Comparison of ENCODE assay signal across 1 cellular context in genomic region chr1:110057963-110058518, GRCh38.
TF ChIP-seq lines count a peak whose summit lies in the region.

No MANE protein-coding gene starts in this region.

TF ChIP-seq in SK-N-SH treated with all-trans-retinoic acid at 6 μM for 48 hours, 23 proteins besides CTCF, POLR2A, EP300 and RAD21 (continued from another document):
- TF ChIP-seq CSDC2 (CRISPR knock-in tag; IDR thresholded peaks at IDR 0.05) (peak; percentile 62; the same call in 1 of the 2 replicates), ZFP3 (CRISPR knock-in tag; IDR thresholded peaks at IDR 0.05) (no peak)
TF ChIP-seq in SK-N-SH treated with all-trans-retinoic acid at 6 μM for 48 hours: peak in this region for 11.
